2 cellular contexts compared by ENCODE assay signal in genomic region chr3:63964287-63965073, GRCh38.
TF ChIP-seq lines count a peak whose summit lies in the region.

No MANE protein-coding gene starts in this region.

TF ChIP-seq in Ishikawa, 13 proteins besides CTCF, POLR2A, EP300 and RAD21 (continued from another document):
- TF ChIP-seq, protein P1, sequence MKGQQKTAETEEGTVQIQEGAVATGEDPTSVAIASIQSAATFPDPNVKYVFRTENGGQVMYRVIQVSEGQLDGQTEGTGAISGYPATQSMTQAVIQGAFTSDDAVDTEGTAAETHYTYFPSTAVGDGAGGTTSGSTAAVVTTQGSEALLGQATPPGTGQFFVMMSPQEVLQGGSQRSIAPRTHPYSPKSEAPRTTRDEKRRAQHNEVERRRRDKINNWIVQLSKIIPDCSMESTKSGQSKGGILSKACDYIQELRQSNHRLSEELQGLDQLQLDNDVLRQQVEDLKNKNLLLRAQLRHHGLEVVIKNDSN (IDR thresholded peaks at IDR 0.05), result no peak
- TF ChIP-seq EGR1 (IDR thresholded peaks at IDR 0.05), result no peak
- TF ChIP-seq NFIC (IDR thresholded peaks at IDR 0.05), result 0 out of 2 replicates have a peak, but pooled peaks have one; percentile 15
- TF ChIP-seq, protein P2, sequence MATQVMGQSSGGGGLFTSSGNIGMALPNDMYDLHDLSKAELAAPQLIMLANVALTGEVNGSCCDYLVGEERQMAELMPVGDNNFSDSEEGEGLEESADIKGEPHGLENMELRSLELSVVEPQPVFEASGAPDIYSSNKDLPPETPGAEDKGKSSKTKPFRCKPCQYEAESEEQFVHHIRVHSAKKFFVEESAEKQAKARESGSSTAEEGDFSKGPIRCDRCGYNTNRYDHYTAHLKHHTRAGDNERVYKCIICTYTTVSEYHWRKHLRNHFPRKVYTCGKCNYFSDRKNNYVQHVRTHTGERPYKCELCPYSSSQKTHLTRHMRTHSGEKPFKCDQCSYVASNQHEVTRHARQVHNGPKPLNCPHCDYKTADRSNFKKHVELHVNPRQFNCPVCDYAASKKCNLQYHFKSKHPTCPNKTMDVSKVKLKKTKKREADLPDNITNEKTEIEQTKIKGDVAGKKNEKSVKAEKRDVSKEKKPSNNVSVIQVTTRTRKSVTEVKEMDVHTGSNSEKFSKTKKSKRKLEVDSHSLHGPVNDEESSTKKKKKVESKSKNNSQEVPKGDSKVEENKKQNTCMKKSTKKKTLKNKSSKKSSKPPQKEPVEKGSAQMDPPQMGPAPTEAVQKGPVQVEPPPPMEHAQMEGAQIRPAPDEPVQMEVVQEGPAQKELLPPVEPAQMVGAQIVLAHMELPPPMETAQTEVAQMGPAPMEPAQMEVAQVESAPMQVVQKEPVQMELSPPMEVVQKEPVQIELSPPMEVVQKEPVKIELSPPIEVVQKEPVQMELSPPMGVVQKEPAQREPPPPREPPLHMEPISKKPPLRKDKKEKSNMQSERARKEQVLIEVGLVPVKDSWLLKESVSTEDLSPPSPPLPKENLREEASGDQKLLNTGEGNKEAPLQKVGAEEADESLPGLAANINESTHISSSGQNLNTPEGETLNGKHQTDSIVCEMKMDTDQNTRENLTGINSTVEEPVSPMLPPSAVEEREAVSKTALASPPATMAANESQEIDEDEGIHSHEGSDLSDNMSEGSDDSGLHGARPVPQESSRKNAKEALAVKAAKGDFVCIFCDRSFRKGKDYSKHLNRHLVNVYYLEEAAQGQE (IDR thresholded peaks at IDR 0.05; ENCODE audit: low read depth), result no peak
- TF ChIP-seq TCF12 (IDR thresholded peaks at IDR 0.05; ENCODE audit: low read depth), result no peak
- no peak for TF ChIP-seq CREB1 (IDR thresholded peaks at IDR 0.05; ENCODE audit: low read depth)
- peak; percentile 59; the same call in 1 of the 2 replicates for TF ChIP-seq TEAD4 (IDR thresholded peaks at IDR 0.05)
- TF ChIP-seq ZBTB7A (IDR thresholded peaks at IDR 0.05; ENCODE audit: low read depth), result no peak
- TF ChIP-seq CEBPB (IDR thresholded peaks at IDR 0.05), result no peak
- TF ChIP-seq FOXM1 (IDR thresholded peaks at IDR 0.05; ENCODE audit: borderline replicate concordance, low read depth), result no peak
- TF ChIP-seq MAX (IDR thresholded peaks at IDR 0.05), result no peak

TF ChIP-seq in GM12878, 131 proteins besides CTCF, POLR2A, EP300 and RAD21 (continued from another document):
- no peak for TF ChIP-seq KDM1A (IDR thresholded peaks at IDR 0.05; ENCODE audit: borderline replicate concordance)
- TF ChIP-seq CHD1 (IDR thresholded peaks at IDR 0.05; ENCODE audit: low read depth, low read length), result no peak
- peak; percentile 90 for TF ChIP-seq RUNX3 (IDR thresholded peaks at IDR 0.05; ENCODE audit: low read length)
- no peak for TF ChIP-seq POLR2AphosphoS5 (IDR thresholded peaks at IDR 0.05; ENCODE audit: low read length)
- TF ChIP-seq GABPA (IDR thresholded peaks at IDR 0.05; ENCODE audit: low read depth), result no peak
- peak; percentile 32; the same call in 1 of the 2 replicates for TF ChIP-seq CBFB (IDR thresholded peaks at IDR 0.05; ENCODE audit: low read depth)
- no peak for TF ChIP-seq SP1 (IDR thresholded peaks at IDR 0.05; ENCODE audit: low read depth, low read length)
- 0 out of 4 replicates have a peak, but pooled peaks have one; percentile 9 to 17 for TF ChIP-seq IKZF2 (IDR thresholded peaks at IDR 0.05)
- TF ChIP-seq ETV6 (conservative IDR thresholded peaks at IDR 0.05 in 1 of 2, IDR thresholded peaks at IDR 0.05 in 1 of 2; ENCODE audit: borderline replicate concordance in 1 of 2, low read depth in 1 of 2), result no peak
- TF ChIP-seq HDAC2 (IDR thresholded peaks at IDR 0.05), result no peak
- peak; percentile 36; the same call in 1 of the 2 replicates for TF ChIP-seq IRF4 (IDR thresholded peaks at IDR 0.05; ENCODE audit: low read depth, low read length)
- peak; percentile 47; the same call in 1 of the 2 replicates for TF ChIP-seq DPF2 (IDR thresholded peaks at IDR 0.05)
- TF ChIP-seq BCL11A (IDR thresholded peaks at IDR 0.05; ENCODE audit: low read depth, low read length), result 0 out of 2 replicates have a peak, but pooled peaks have one; percentile 56
- TF ChIP-seq ZNF592 (IDR thresholded peaks at IDR 0.05), result no peak
- peak; percentile 74 for TF ChIP-seq JUNB (IDR thresholded peaks at IDR 0.05)
- 0 out of 2 replicates have a peak, but pooled peaks have one; percentile 25 for TF ChIP-seq EED (IDR thresholded peaks at IDR 0.05; ENCODE audit: low read depth)
- TF ChIP-seq MTA2 (IDR thresholded peaks at IDR 0.05; ENCODE audit: low read depth), result 0 out of 2 replicates have a peak, but pooled peaks have one; percentile 42
- TF ChIP-seq SREBF1 (IDR thresholded peaks at IDR 0.05; ENCODE audit: low read length), result no peak
- TF ChIP-seq, protein P3, sequence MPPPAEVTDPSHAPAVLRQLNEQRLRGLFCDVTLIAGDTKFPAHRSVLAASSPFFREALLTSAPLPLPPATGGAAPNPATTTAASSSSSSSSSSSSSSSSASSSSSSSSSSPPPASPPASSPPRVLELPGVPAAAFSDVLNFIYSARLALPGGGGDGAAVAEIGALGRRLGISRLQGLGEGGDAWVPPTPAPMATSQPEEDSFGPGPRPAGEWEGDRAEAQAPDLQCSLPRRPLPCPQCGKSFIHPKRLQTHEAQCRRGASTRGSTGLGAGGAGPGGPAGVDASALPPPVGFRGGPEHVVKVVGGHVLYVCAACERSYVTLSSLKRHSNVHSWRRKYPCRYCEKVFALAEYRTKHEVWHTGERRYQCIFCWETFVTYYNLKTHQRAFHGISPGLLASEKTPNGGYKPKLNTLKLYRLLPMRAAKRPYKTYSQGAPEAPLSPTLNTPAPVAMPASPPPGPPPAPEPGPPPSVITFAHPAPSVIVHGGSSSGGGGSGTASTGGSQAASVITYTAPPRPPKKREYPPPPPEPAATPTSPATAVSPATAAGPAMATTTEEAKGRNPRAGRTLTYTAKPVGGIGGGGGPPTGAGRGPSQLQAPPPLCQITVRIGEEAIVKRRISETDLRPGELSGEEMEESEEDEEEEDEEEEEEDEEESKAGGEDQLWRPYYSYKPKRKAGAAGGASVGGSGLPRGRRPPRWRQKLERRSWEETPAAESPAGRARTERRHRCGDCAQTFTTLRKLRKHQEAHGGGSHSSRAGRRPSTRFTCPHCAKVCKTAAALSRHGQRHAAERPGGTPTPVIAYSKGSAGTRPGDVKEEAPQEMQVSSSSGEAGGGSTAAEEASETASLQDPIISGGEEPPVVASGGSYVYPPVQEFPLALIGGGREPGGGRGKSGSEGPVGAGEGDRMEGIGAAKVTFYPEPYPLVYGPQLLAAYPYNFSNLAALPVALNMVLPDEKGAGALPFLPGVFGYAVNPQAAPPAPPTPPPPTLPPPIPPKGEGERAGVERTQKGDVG (CRISPR knock-in tag; IDR thresholded peaks at IDR 0.05), result no peak
- TF ChIP-seq FOS (IDR thresholded peaks at IDR 0.05; ENCODE audit: borderline replicate concordance, extremely low read depth, insufficient read length), result no peak
- TF ChIP-seq PAX5 (IDR thresholded peaks at IDR 0.05; ENCODE audit: borderline replicate concordance, low read depth, low read length), result 0 out of 2 replicates have a peak, but pooled peaks have one; percentile 18
- TF ChIP-seq, protein P4, sequence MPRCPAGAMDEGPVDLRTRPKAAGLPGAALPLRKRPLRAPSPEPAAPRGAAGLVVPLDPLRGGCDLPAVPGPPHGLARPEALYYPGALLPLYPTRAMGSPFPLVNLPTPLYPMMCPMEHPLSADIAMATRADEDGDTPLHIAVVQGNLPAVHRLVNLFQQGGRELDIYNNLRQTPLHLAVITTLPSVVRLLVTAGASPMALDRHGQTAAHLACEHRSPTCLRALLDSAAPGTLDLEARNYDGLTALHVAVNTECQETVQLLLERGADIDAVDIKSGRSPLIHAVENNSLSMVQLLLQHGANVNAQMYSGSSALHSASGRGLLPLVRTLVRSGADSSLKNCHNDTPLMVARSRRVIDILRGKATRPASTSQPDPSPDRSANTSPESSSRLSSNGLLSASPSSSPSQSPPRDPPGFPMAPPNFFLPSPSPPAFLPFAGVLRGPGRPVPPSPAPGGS (IDR thresholded peaks at IDR 0.05; ENCODE audit: borderline replicate concordance, insufficient read depth, low read depth, low read length, poor library complexity, severe bottlenecking), result no peak
- TF ChIP-seq SREBF2 (IDR thresholded peaks at IDR 0.05; ENCODE audit: low read length), result no peak
- TF ChIP-seq NR2F1 (conservative IDR thresholded peaks at IDR 0.05), result 0 out of 2 replicates have a peak, but pooled peaks have one; percentile 22
- 0 out of 2 replicates have a peak, but pooled peaks have one; percentile 27 for TF ChIP-seq NFIC (IDR thresholded peaks at IDR 0.05; ENCODE audit: low read depth, low read length)
- no peak for TF ChIP-seq CEBPZ (IDR thresholded peaks at IDR 0.05; ENCODE audit: low read depth, low read length)
TF ChIP-seq in GM12878: peak in this region for 12.
